In the genomic region with DNA sequence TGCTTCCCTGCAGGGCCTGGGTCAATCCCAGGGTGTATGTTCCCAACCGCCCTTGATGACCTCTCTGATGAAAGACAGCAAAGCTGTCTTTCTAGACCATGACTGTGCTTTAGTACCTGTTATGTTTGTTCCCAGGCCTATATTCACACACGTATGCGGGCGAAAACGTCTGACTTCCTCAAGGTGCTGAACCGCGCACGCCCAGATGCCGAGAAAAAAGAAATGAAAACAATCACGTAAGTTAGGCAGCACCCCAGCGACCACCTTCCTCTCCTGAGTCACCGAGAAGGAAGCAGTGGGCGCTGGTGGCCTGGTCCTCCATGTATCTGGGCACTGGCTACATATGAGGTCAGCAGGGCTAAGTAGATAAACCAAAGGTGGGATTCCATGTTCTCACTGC, we compare ENCODE assay signal across 24 cellular contexts. TPM values are rescaled to one million over a fixed set of nuclear protein-coding genes. Genes with fewer than 3 reads are reported as not detected.
A peak's percentile ranks its signal among the peaks of the same experiment; 100 is the strongest.
DNase-seq lines count a peak whose midpoint lies in the region; ATAC-seq and TF ChIP-seq lines count a peak whose summit lies in the region.
"Had no signal": no experiment of that assay in that cellular context is flagged by ENCODE, and none has a peak within 500 bp of the region (broad histone marks: within the 10 kb centered on the region; RNA-seq: fewer than 3 reads in every experiment).

No MANE protein-coding gene starts in this region.

- no peaks in the 10 kb centered on the region for H3K27me3 ChIP-seq in MM.1S (replicated peaks; ENCODE audit: insufficient read depth, low read length)
- H3K27me3 ChIP-seq: BE2C, Peyer's patch, SJCRH30 had no signal

- peak overlapping the region; percentile 73 for H3K27ac Mint-ChIP-seq in activated naive CD8-positive, alpha-beta T cell treated with anti-CD3 and anti-CD28 coated beads, Interleukin-2, amount 50 U/mL, for 24 hours
- H3K27ac Mint-ChIP-seq in naive B cell, result peak overlapping the region; percentile 14 to 78 (median 44)

- H3K9ac ChIP-seq in MM.1S (ENCODE audit: low read length), result no peak overlapping the region

- H3K36me3 Mint-ChIP-seq in activated T-cell treated with anti-CD3 and anti-CD28 coated beads, Interleukin-2, amount 50 U/mL, for 4 hours (ENCODE audit: insufficient read depth), result peaks cover 59% of the 10 kb centered on the region
- H3K36me3 Mint-ChIP-seq in activated naive CD8-positive, alpha-beta T cell treated with anti-CD3 and anti-CD28 coated beads, Interleukin-2, amount 50 U/mL, for 24 hours (ENCODE audit: low read depth), result peaks cover 63% of the 10 kb centered on the region
- H3K36me3 Mint-ChIP-seq in naive B cell, result peaks cover 6 to 13% of the 10 kb centered on the region in 2 donors

- H4K20me1 ChIP-seq in MM.1S (ENCODE audit: insufficient read depth, low read length), result no peaks in the 10 kb centered on the region

- H3K79me2 ChIP-seq in MM.1S (ENCODE audit: low read length), result peaks cover 55% of the 10 kb centered on the region

- peak; percentile 10 for DNase-seq in activated T-cell treated with anti-CD3 and anti-CD28 coated beads, Interleukin-2, amount 50 U/mL, for 1 hour
- no peak for DNase-seq in activated T-cell treated with anti-CD3 and anti-CD28 coated beads, Interleukin-2, amount 50 U/mL, for 4 hours
- DNase-seq in CD1c-positive myeloid dendritic cell (ENCODE audit: extremely low spot score) (peak; percentile 57), naive B cell (no peak), MM.1S (no peak), GM03348 (ENCODE audit: low spot score) (no peak)
- DNase-seq in activated naive CD8-positive, alpha-beta T cell treated with anti-CD3 and anti-CD28 coated beads, Interleukin-2, amount 50 U/mL, for 24 hours, result no peak
- DNase-seq: activated CD4-positive, CD25-positive, alpha-beta regulatory T cell treated with anti-CD3 and anti-CD28 coated beads, Interleukin-2, amount 50 U/mL, for 72 hours; amniotic stem cell; BE2C; Calu3; dermis blood vessel endothelial cell; kidney; mucosa of descending colon; NCI-H1092 treated with DMSO at 0.1 percent for 48 hours; NCI-H1930; NCI-H526 treated with DMSO at 0.1 percent for 48 hours; Peyer's patch; SJCRH30; stimulated activated CD4-positive, alpha-beta T cell treated with anti-CD3 and anti-CD28 coated beads, Interleukin-1b, Interleukin-23, amount 100 ng/mL, for 48 hours had no signal

- peaks cover 44% of the 10 kb centered on the region for H3K36me3 ChIP-seq in MM.1S (replicated peaks; ENCODE audit: insufficient read depth, low read length)

- peaks cover 3% of the 10 kb centered on the region for H3K4me1 Mint-ChIP-seq in activated T-cell treated with anti-CD3 and anti-CD28 coated beads, Interleukin-2, amount 50 U/mL, for 4 hours (ENCODE audit: low read depth)
- peaks cover 26% of the 10 kb centered on the region for H3K4me1 Mint-ChIP-seq in activated naive CD8-positive, alpha-beta T cell treated with anti-CD3 and anti-CD28 coated beads, Interleukin-2, amount 50 U/mL, for 24 hours
- H3K4me1 Mint-ChIP-seq in naive B cell, result no peaks in the 10 kb centered on the region

- no peaks in the 10 kb centered on the region for H3K9me3 Mint-ChIP-seq in activated T-cell treated with anti-CD3 and anti-CD28 coated beads, Interleukin-2, amount 50 U/mL, for 4 hours
- no peaks in the 10 kb centered on the region for H3K9me3 Mint-ChIP-seq in activated naive CD8-positive, alpha-beta T cell treated with anti-CD3 and anti-CD28 coated beads, Interleukin-2, amount 50 U/mL, for 24 hours
- H3K9me3 Mint-ChIP-seq in naive B cell, result no peaks in the 10 kb centered on the region

- H3K4me2 ChIP-seq in MM.1S (ENCODE audit: low read depth, low read length), result no peak overlapping the region
- H3K4me2 ChIP-seq: A549 had no signal

- no peaks in the 10 kb centered on the region for H3K4me1 ChIP-seq in MM.1S (ENCODE audit: low read length)
- H3K4me1 ChIP-seq: A549, BE2C, HAP-1, Peyer's patch had no signal

- TF ChIP-seq CTCF in MM.1S (IDR thresholded peaks at IDR 0.05; ENCODE audit: low read length), result no peak

- H3K4me3 Mint-ChIP-seq in activated T-cell treated with anti-CD3 and anti-CD28 coated beads, Interleukin-2, amount 50 U/mL, for 4 hours, result no peak overlapping the region
- H3K4me3 Mint-ChIP-seq in activated naive CD8-positive, alpha-beta T cell treated with anti-CD3 and anti-CD28 coated beads, Interleukin-2, amount 50 U/mL, for 24 hours, result no peak overlapping the region
- H3K4me3 Mint-ChIP-seq in naive B cell, result peak overlapping the region in 1 of 8 donors; percentile 68

- no peaks in the 10 kb centered on the region for H3K27me3 Mint-ChIP-seq in activated T-cell treated with anti-CD3 and anti-CD28 coated beads, Interleukin-2, amount 50 U/mL, for 4 hours (ENCODE audit: low read depth)
- H3K27me3 Mint-ChIP-seq in activated naive CD8-positive, alpha-beta T cell treated with anti-CD3 and anti-CD28 coated beads, Interleukin-2, amount 50 U/mL, for 24 hours, result no peaks in the 10 kb centered on the region
- no peaks in the 10 kb centered on the region for H3K27me3 Mint-ChIP-seq in naive B cell

- H3K4me3 ChIP-seq in MM.1S (ENCODE audit: low read length), result no peak overlapping the region
- H3K4me3 ChIP-seq: A549, HAP-1, mucosa of descending colon, Peyer's patch, SJCRH30, skin epidermis had no signal

- no peak for ATAC-seq in activated T-cell treated with anti-CD3 and anti-CD28 coated beads, Interleukin-2, amount 50 U/mL, for 4 hours
- no peak for ATAC-seq in activated naive CD8-positive, alpha-beta T cell treated with anti-CD3 and anti-CD28 coated beads, Interleukin-2, amount 50 U/mL, for 24 hours
- ATAC-seq in naive B cell (ENCODE audit: low read depth in 2 of 2) (no peak), GM18502 (IDR thresholded peaks at IDR 0.05; ENCODE audit: poor library complexity, unreplicated experiment) (no peak)
- ATAC-seq: A549, mucosa of descending colon had no signal

- no peaks in the 10 kb centered on the region for H3K9me2 ChIP-seq in MM.1S (replicated peaks; ENCODE audit: insufficient read depth, low read length)

- no peak overlapping the region for H2AFZ ChIP-seq in MM.1S (ENCODE audit: low read length)

- peaks cover 34% of the 10 kb centered on the region; the same call in 1 of the 2 replicates for H3F3A ChIP-seq in MM.1S (ENCODE audit: insufficient read depth, low read length)

- no peak overlapping the region for H3K27ac ChIP-seq in MM.1S (ENCODE audit: low read length)
- H3K27ac ChIP-seq: A549, SJCRH30 had no signal

- no peaks in the 10 kb centered on the region for H3K9me3 ChIP-seq in MM.1S (replicated peaks; ENCODE audit: insufficient read depth, low read length)
- H3K9me3 ChIP-seq: A549, BE2C, HAP-1, mucosa of descending colon, Peyer's patch, SJCRH30 had no signal

RNA-seq across cellular contexts. Expression of a gene that starts 11.1 kb away (rescaled TPM):
- under 1 TPM; 0.66 to 0.69 (median 0.68) TPM for total RNA-seq in activated T-cell treated with anti-CD3 and anti-CD28 coated beads, Interleukin-2, amount 50 U/mL, for 4 hours
- 1 to 10 TPM in 1 of 6 donors, under 1 TPM in 4, not detected in 1; 0.18 to 1.8 (median 0.33) TPM for polyA plus RNA-seq in naive B cell (ENCODE audit: low read depth in 6 of 6)
- total RNA-seq: dermis blood vessel endothelial cell had no signal

RNA-seq across cellular contexts. Expression of a gene that starts 20.3 kb away (rescaled TPM):
- 100 to 1,000 TPM; 128 to 142 (median 131) TPM for total RNA-seq in activated T-cell treated with anti-CD3 and anti-CD28 coated beads, Interleukin-2, amount 50 U/mL, for 4 hours
- 100 to 1,000 TPM in 2 of 6 donors, 10 to 100 TPM in 4; 80.7 to 109 (median 96.4) TPM for polyA plus RNA-seq in naive B cell (ENCODE audit: low read depth in 6 of 6)

RNA-seq across cellular contexts. Expression of a gene that starts 20.6 kb away (rescaled TPM):
- 10 to 100 TPM; 14.7 to 19.1 (median 17.8) TPM for total RNA-seq in activated T-cell treated with anti-CD3 and anti-CD28 coated beads, Interleukin-2, amount 50 U/mL, for 4 hours
- polyA plus RNA-seq in naive B cell (ENCODE audit: low read depth in 6 of 6), result 100 to 1,000 TPM in 5 of 6 donors, 10 to 100 TPM in 1; 99.4 to 143 (median 127) TPM

RNA-seq across cellular contexts. Expression of a gene that starts 32.7 kb away (rescaled TPM):
- total RNA-seq in activated T-cell treated with anti-CD3 and anti-CD28 coated beads, Interleukin-2, amount 50 U/mL, for 4 hours, result 100 to 1,000 TPM; 381 to 396 (median 382) TPM
- 1,000 to 10,000 TPM in 1 of 6 donors, 100 to 1,000 TPM in 5; 672 to 1,268 (median 835) TPM for polyA plus RNA-seq in naive B cell (ENCODE audit: low read depth in 6 of 6)

RNA-seq across cellular contexts. Expression of a gene that starts 42.6 kb away (rescaled TPM):
- total RNA-seq in activated T-cell treated with anti-CD3 and anti-CD28 coated beads, Interleukin-2, amount 50 U/mL, for 4 hours, result 10 to 100 TPM; 49.0 to 60.5 (median 52.8) TPM
- 100 to 1,000 TPM in 4 of 6 donors, 10 to 100 TPM in 2; 72.6 to 137 (median 108) TPM for polyA plus RNA-seq in naive B cell (ENCODE audit: low read depth in 6 of 6)

Comparison
In these comparisons a context has a peak if more than half of its experiments do, and no peak if none do; other contexts are left out.
1. DNase-seq: peak in activated T-cell treated with anti-CD3 and anti-CD28 coated beads, Interleukin-2, amount 50 U/mL, for 1 hour (single experiment) and CD1c-positive myeloid dendritic cell (single experiment); none in activated T-cell treated with anti-CD3 and anti-CD28 coated beads, Interleukin-2, amount 50 U/mL, for 4 hours (single experiment), activated naive CD8-positive, alpha-beta T cell treated with anti-CD3 and anti-CD28 coated beads, Interleukin-2, amount 50 U/mL, for 24 hours (single experiment), naive B cell (single experiment), MM.1S (single experiment) and GM03348 (single experiment).